Comparison of ENCODE assay signal across 8 cellular contexts in the genomic region with DNA sequence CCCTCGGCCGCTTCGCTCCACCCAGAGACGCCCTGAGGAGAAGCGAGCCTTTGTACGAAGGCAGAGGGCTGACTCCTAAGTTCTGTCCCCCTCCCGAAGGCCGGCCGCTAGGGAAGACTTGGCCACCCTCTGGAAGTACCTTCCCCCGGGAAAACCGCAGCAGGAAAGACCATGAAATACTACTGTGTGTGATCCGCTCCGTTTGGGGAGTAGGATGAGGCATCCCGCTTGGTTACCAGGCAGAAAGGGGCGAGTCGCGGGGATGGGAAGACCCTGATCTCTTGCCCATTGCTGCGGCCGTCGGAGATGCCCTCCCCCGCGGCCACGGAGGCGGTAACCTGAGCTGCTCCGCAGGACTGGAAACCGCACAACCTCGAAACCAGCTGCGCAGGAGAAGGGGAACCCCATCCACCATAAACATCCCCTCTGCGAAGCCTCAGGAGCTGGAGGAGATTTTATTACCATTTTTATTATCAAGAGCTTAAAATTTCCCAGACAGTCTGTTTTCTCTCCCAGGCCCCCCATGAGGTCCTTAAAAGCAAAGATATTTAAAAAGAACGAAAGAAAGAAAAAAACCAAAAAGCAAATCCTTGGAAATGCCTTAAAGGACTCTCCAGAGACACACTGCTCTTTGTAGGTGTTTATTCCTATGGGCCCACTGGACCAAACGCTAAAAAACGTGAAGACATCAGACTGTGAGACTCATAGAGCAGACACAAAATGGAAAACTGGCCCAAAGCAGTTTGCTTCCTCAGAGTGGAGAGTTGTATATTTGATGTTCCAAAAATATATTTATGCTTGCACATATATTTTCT. TPM values are rescaled to one million over a fixed set of nuclear protein-coding genes. Genes with fewer than 3 reads are reported as not detected.
A peak's percentile ranks its signal among the peaks of the same experiment; 100 is the strongest.
DNase-seq lines count a peak whose midpoint lies in the region; ATAC-seq and TF ChIP-seq lines count a peak whose summit lies in the region.

No MANE protein-coding gene starts in this region.

- peaks cover 39% of the 10 kb centered on the region for H3K79me2 ChIP-seq in fibroblast of lung (ENCODE audit: control insufficient read depth, insufficient read depth, low read length)

- H3K9ac ChIP-seq in fibroblast of lung (ENCODE audit: insufficient read depth, low read length): peak overlapping the region; percentile 87

- H4K20me1 ChIP-seq in fibroblast of lung (ENCODE audit: control insufficient read depth, extremely low read depth, insufficient read depth, low read length): no peaks in the 10 kb centered on the region

- H3K9me3 ChIP-seq in SJSA1 (replicated peaks) (no peaks in the 10 kb centered on the region), fibroblast of lung (ENCODE audit: control insufficient read depth, insufficient read depth, low read depth, low read length) (no peaks in the 10 kb centered on the region), neuron (ENCODE audit: low read length) (no peaks in the 10 kb centered on the region), WERI-Rb-1 (ENCODE audit: severe bottlenecking) (no peaks in the 10 kb centered on the region)

- DNase-seq in EH (ENCODE audit: low read depth) (peak; percentile 77), SJSA1 (ENCODE audit: low read depth in 1 of 2, low spot score in 2 of 2) (peak; percentile 64 to 81), fibroblast of lung (ENCODE audit: low read depth in 2 of 2) (peak; percentile 69 to 72), NCI-H2196 (lab: John Stamatoyannopoulos, UW; ENCODE audit: unreplicated experiment) (no peak), WERI-Rb-1 (no peak)

- H2AFZ ChIP-seq in fibroblast of lung (ENCODE audit: low read length) (no peak overlapping the region), neuron (ENCODE audit: low read depth, low read length) (peak overlapping the region; percentile 73)

- H3K36me3 ChIP-seq in SJSA1 (peaks cover 7% of the 10 kb centered on the region), fibroblast of lung (ENCODE audit: control insufficient read depth, insufficient read depth, low read length) (peaks cover 5% of the 10 kb centered on the region), neuron (ENCODE audit: insufficient read depth, low read length) (no peaks in the 10 kb centered on the region), WERI-Rb-1 (no peaks in the 10 kb centered on the region)

- H3K27ac ChIP-seq in SJSA1 (peak overlapping the region; percentile 73), fibroblast of lung (ENCODE audit: insufficient read depth, low read length) (peak overlapping the region; percentile 80), WERI-Rb-1 (no peak overlapping the region)

- peaks cover 44% of the 10 kb centered on the region for H3K4me1 ChIP-seq in SJSA1 (replicated peaks)
- H3K4me1 ChIP-seq in fibroblast of lung (ENCODE audit: control insufficient read depth, extremely low read depth, insufficient read depth, low read length): peaks cover 25% of the 10 kb centered on the region
- H3K4me1 ChIP-seq in neuron (ENCODE audit: insufficient read depth, low read length): peaks cover 19% of the 10 kb centered on the region

- H3K4me3 ChIP-seq in SJSA1 (peak overlapping the region; percentile 74), fibroblast of lung (replicated peaks in 1 of 4; ENCODE audit: control extremely low read depth in 1 of 4, insufficient read depth in 1 of 4, low read depth in 3 of 4, low read length in 4 of 4) (peak overlapping the region; percentile 42 to 98 (median 74)), neuron (ENCODE audit: low read length) (peak overlapping the region; percentile 46), WERI-Rb-1 (ENCODE audit: low read depth, low read length) (no peak overlapping the region)

- no peak for ATAC-seq in HG02981 (IDR thresholded peaks at IDR 0.05; ENCODE audit: unreplicated experiment)
- ATAC-seq in GM18909 (IDR thresholded peaks at IDR 0.05; ENCODE audit: poor library complexity, unreplicated experiment): no peak

- H3K4me2 ChIP-seq in fibroblast of lung (ENCODE audit: extremely low read depth, insufficient read depth, low read length): peak overlapping the region; percentile 77

- H3K27me3 ChIP-seq in SJSA1 (replicated peaks): no peaks in the 10 kb centered on the region
- no peaks in the 10 kb centered on the region for H3K27me3 ChIP-seq in fibroblast of lung (ENCODE audit: control insufficient read depth, insufficient read depth, low read length)
- H3K27me3 ChIP-seq in neuron (ENCODE audit: insufficient read depth, low read length): peaks cover 37% of the 10 kb centered on the region
- H3K27me3 ChIP-seq in WERI-Rb-1 (ENCODE audit: insufficient read depth, low read depth, severe bottlenecking): peaks cover 17% of the 10 kb centered on the region

- no peak for TF ChIP-seq CTCF in fibroblast of lung (conservative IDR thresholded peaks at IDR 0.05 in 1 of 2, IDR thresholded peaks at IDR 0.05 in 1 of 2; ENCODE audit: low read depth in 1 of 2, low read length in 2 of 2)
- no peak for TF ChIP-seq CTCF in WERI-Rb-1 (IDR thresholded peaks at IDR 0.05; ENCODE audit: low read depth, low read length)

RNA-seq across cellular contexts. Expression of a gene that starts 1.0 kb away (rescaled TPM):
- total RNA-seq in SJSA1 (2014; rRNA removed; shearing (Covaris generic)): 63.9 and 65.3 TPM in 2 replicates
- 93.7 and 181 TPM in 2 replicates for total RNA-seq in fibroblast of lung
- 394 and 2,513 TPM in 2 replicates for polyA plus RNA-seq in fibroblast of lung
- 225 and 1,654 TPM in 2 replicates for polyA plus RNA-seq in fibroblast of lung (2012)
- polyA minus RNA-seq in fibroblast of lung (ENCODE audit: low replicate concordance): 553 and 3,045 TPM in 2 replicates

Comparison
In these comparisons a context has a peak if more than half of its experiments do, and no peak if none do; other contexts are left out.
1. DNase-seq: peak in EH (single experiment), SJSA1 (2 of 2) and fibroblast of lung (2 of 2); none in NCI-H2196 (single experiment) and WERI-Rb-1 (single experiment).